In the genomic region with DNA sequence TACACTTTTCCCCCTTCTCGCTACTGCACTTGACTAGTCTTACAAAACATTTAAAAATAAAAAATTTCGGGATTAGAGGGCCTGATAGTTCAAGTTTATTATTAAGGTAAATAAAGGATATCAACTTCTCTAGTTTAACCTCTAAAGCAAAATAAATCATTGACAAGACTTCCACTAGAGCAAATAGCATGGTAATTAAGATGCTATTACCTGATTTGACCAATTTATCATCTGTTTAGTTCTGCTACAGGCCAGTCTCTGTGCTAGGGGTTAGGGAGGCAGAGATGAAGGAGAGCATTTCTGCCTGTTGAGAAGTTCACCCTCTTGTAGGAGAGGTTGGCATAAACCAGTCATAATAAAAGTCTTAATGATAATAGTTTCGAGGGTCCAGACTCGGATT, we compare ENCODE assay signal across 27 cellular contexts. TPM values are rescaled to one million over a fixed set of nuclear protein-coding genes. Genes with fewer than 3 reads are reported as not detected.
A peak's percentile ranks its signal among the peaks of the same experiment; 100 is the strongest.
DNase-seq lines count a peak whose midpoint lies in the region; ATAC-seq and TF ChIP-seq lines count a peak whose summit lies in the region.
"Had no signal": no experiment of that assay in that cellular context is flagged by ENCODE, and none has a peak within 500 bp of the region (broad histone marks: within the 10 kb centered on the region; RNA-seq: fewer than 3 reads in every experiment).

No MANE protein-coding gene starts in this region.

- no peak for TF ChIP-seq CTCF in body of pancreas (IDR thresholded peaks at IDR 0.05)

- H3K9me3 ChIP-seq in body of pancreas: no peaks in the 10 kb centered on the region
- H3K9me3 ChIP-seq: A549, BE2C, Caco-2 had no signal

- no peaks in the 10 kb centered on the region for H3K36me3 ChIP-seq in body of pancreas (replicated peaks in 1 of 2; ENCODE audit: insufficient read depth in 1 of 2, low read depth in 2 of 2)
- H3K36me3 ChIP-seq: BE2C; BLaER1; BLaER1 treated with 17β-estradiol and CSF1 and Interleukin-3, amounts not matched to agents 10 nM and 100 nM had no signal

- WGBS in body of pancreas, 2 donors: 42 to 49% methylated on average over 4 of the region's 4 CpGs

- H3K27me3 ChIP-seq in body of pancreas: no peaks in the 10 kb centered on the region
- H3K27me3 ChIP-seq: BE2C; BLaER1; BLaER1 treated with 17β-estradiol and CSF1 and Interleukin-3, amounts not matched to agents 10 nM and 100 nM had no signal

- no peak for TF ChIP-seq POLR2A in body of pancreas (IDR thresholded peaks at IDR 0.05)

- intact Hi-C loops in body of pancreas (cut with DNase I): no loop called here

- no peak overlapping the region for H3K27ac ChIP-seq in body of pancreas
- H3K27ac ChIP-seq: 22Rv1; A549; BLaER1; BLaER1 treated with 17β-estradiol and CSF1 and Interleukin-3, amounts not matched to agents 10 nM and 100 nM; C4-2B had no signal

- no peak for DNase-seq in body of pancreas
- DNase-seq: 8988T; ACHN; AML-193; BE2C; C1 segment of cervical spinal cord; Caco-2; Calu3; CD4-positive, alpha-beta memory T cell; CD4-positive, alpha-beta T cell; CD4-positive, CD25-positive, alpha-beta regulatory T cell; CD8-positive, alpha-beta memory T cell; COR-L47; DMS 273 treated with DMSO at 0.1 percent for 48 hours; DMS153; DMS53; DMS79; DMS79 treated with DMSO at 0.1 percent for 48 hours; DND-41; EL had no signal

- ATAC-seq in body of pancreas (peak; percentile 65), HG03469 (IDR thresholded peaks at IDR 0.05; ENCODE audit: unreplicated experiment) (no peak)
- ATAC-seq: A549; CD8-positive, alpha-beta T cell had no signal

- H3K4me3 ChIP-seq in body of pancreas: no peak overlapping the region
- H3K4me3 ChIP-seq: A549; BLaER1; BLaER1 treated with 17β-estradiol and CSF1 and Interleukin-3, amounts not matched to agents 10 nM and 100 nM had no signal

- H3K4me1 ChIP-seq in body of pancreas: no peaks in the 10 kb centered on the region
- H3K4me1 ChIP-seq: A549, BLaER1, Caco-2 had no signal

RNA-seq across cellular contexts. Expression of gene RHOB, which starts 34.0 kb away (rescaled TPM):
- total RNA-seq in body of pancreas: 100 to 1,000 TPM; 376 to 784 TPM
